In genomic region chr4:123666486-123666885, GRCh38 we compare ENCODE assay signal across 21 cellular contexts.
A peak's percentile ranks its signal among the peaks of the same experiment; 100 is the strongest.
DNase-seq lines count a peak whose midpoint lies in the region; ATAC-seq, FAIRE-seq and TF ChIP-seq lines count a peak whose summit lies in the region.
"Had no signal": no experiment of that assay in that cellular context is flagged by ENCODE, and none has a peak within 500 bp of the region (broad histone marks: within the 10 kb centered on the region; RNA-seq: fewer than 3 reads in every experiment).

No MANE protein-coding gene starts in this region.

- TF ChIP-seq EP300 in HepG2 (IDR thresholded peaks at IDR 0.05; ENCODE audit: low read depth in 2 of 2, low read length in 2 of 2) (no peak), HepG2 (CRISPR knock-in tag; IDR thresholded peaks at IDR 0.05; ENCODE audit: borderline replicate concordance) (no peak)

- CTCF ChIA-PET in HepG2 (lab: Yijun Ruan, JAX; ENCODE audit: low intra/inter-chr PET ratio, low total read pairs) (no interaction called here), PC-9 (lab: Charles Lee) (no interaction called here)
- CTCF ChIA-PET in activated CD8-positive, alpha-beta T cell treated with anti-CD3 and anti-CD28 coated beads for 36 hours (lab: Charles Lee) = interaction anchor here (1.5 kb wide), 1 partner anchor 564 kb away, joined by 4 read pairs; no protein-coding TSS in a partner anchor

- no peak overlapping the region for H3K4me3 ChIP-seq in HepG2 (replicated peaks in 1 of 3; ENCODE audit: insufficient read depth in 1 of 3, low read depth in 2 of 3, low read length in 3 of 3)
- H3K4me3 ChIP-seq in right lobe of liver = no peak overlapping the region
- H3K4me3 ChIP-seq in PC-9 = no peak overlapping the region
- H3K4me3 ChIP-seq in spleen = no peak overlapping the region
- H3K4me3 ChIP-seq: A549; BLaER1 treated with 17β-estradiol and CSF1 and Interleukin-3, amounts not matched to agents 10 nM and 100 nM had no signal

- in situ Hi-C loops in HepG2 (cut with HindIII; ENCODE audit: extremely low pct_ligation_motif_present, low pct_unique_long_range_greater_than_20kb) = loop anchor here (10.0 kb wide), 1 partner anchor 552 kb away; no protein-coding TSS in a partner anchor

- TF ChIP-seq RAD21 in HepG2 (CRISPR knock-in tag; IDR thresholded peaks at IDR 0.05) = no peak

- BruUV-seq in HepG2 (replicated peaks; lab: Mats Ljungman, UMichigan) = no TSS peak
- no TSS peak for BruUV-seq in PC-9 (replicated peaks; lab: Mats Ljungman, UMichigan)

- H3K4me1 ChIP-seq in HepG2 (ENCODE audit: insufficient read depth, low read length) (peaks cover 6% of the 10 kb centered on the region), right lobe of liver (no peaks in the 10 kb centered on the region), PC-9 (replicated peaks; ENCODE audit: insufficient read depth) (no peaks in the 10 kb centered on the region), spleen (no peaks in the 10 kb centered on the region)
- H3K4me1 ChIP-seq: A549, Caco-2 had no signal

- no peak overlapping the region for H3K9ac ChIP-seq in HepG2 (ENCODE audit: insufficient read depth, low read depth, low read length)
- H3K9ac ChIP-seq: BLaER1 treated with 17β-estradiol and CSF1 and Interleukin-3, amounts not matched to agents 10 nM and 100 nM had no signal

- H4K20me1 ChIP-seq in HepG2 (ENCODE audit: insufficient read depth, low read length) = no peaks in the 10 kb centered on the region
- no peaks in the 10 kb centered on the region for H4K20me1 ChIP-seq in PC-9 (ENCODE audit: insufficient read depth)
- H4K20me1 ChIP-seq: BLaER1 treated with 17β-estradiol and CSF1 and Interleukin-3, amounts not matched to agents 10 nM and 100 nM had no signal

- H3K4me1 Mint-ChIP-seq in activated CD8-positive, alpha-beta T cell treated with anti-CD3 and anti-CD28 coated beads for 36 hours (ENCODE audit: low read depth) = peaks cover 2% of the 10 kb centered on the region
- H3K4me1 Mint-ChIP-seq: B cell had no signal

- POLR2A ChIA-PET in HepG2 (lab: Yijun Ruan, JAX) = no interaction called here
- POLR2A ChIA-PET in PC-9 (lab: Charles Lee; ENCODE audit: unreplicated experiment) = no interaction called here
- POLR2A ChIA-PET in activated CD8-positive, alpha-beta T cell treated with anti-CD3 and anti-CD28 coated beads for 36 hours (lab: Charles Lee) = no interaction called here

- 98% methylated on average over 5 of the region's 5 CpGs for WGBS in HepG2 (ENCODE audit: low lambda C conversion rate)
- 84% methylated on average over 3 of the region's 5 CpGs for WGBS in right lobe of liver (ENCODE audit: insufficient coverage, low coverage, low lambda C conversion rate, missing lambda C conversion rate)
- 85 to 94% (median 92%) methylated on average over 5 of the region's 5 CpGs for WGBS in spleen, 5 donors

- H3K9me3 Mint-ChIP-seq in activated CD8-positive, alpha-beta T cell treated with anti-CD3 and anti-CD28 coated beads for 36 hours = no peaks in the 10 kb centered on the region
- H3K9me3 Mint-ChIP-seq: CD4-positive, alpha-beta T cell; CD8-positive, alpha-beta T cell had no signal

- H3K36me3 ChIP-seq in HepG2 (replicated peaks in 1 of 2; ENCODE audit: control insufficient read depth in 1 of 2, insufficient read depth in 2 of 2, low read length in 2 of 2) (peaks cover 2 to 3% of the 10 kb centered on the region in 2 experiments; a peak in 2 of 5 replicates), right lobe of liver (no peaks in the 10 kb centered on the region), PC-9 (ENCODE audit: low read depth) (no peaks in the 10 kb centered on the region), spleen (no peaks in the 10 kb centered on the region)
- H3K36me3 ChIP-seq: BLaER1 treated with 17β-estradiol and CSF1 and Interleukin-3, amounts not matched to agents 10 nM and 100 nM had no signal

- ATAC-seq in HepG2 (no peak; the same call in 2 of the 3 replicates), right lobe of liver (no peak)
- ATAC-seq in activated CD8-positive, alpha-beta T cell treated with anti-CD3 and anti-CD28 coated beads for 36 hours = no peak
- ATAC-seq: A549; CD8-positive, alpha-beta T cell had no signal

- H3K9me3 ChIP-seq in HepG2 (ENCODE audit: low read length) = no peaks in the 10 kb centered on the region
- H3K9me3 ChIP-seq in right lobe of liver = no peaks in the 10 kb centered on the region
- peaks cover 5% of the 10 kb centered on the region for H3K9me3 ChIP-seq in PC-9 (ENCODE audit: insufficient read depth, low read depth)
- no peaks in the 10 kb centered on the region for H3K9me3 ChIP-seq in spleen
- H3K9me3 ChIP-seq: A549, Caco-2 had no signal

- TF ChIP-seq POLR2A in HepG2 (IDR thresholded peaks at IDR 0.05; ENCODE audit: insufficient read depth in 1 of 2, low read depth in 2 of 2, low read length in 2 of 2) (no peak), right lobe of liver (IDR thresholded peaks at IDR 0.05) (no peak), spleen (IDR thresholded peaks at IDR 0.05) (no peak)

- TF ChIP-seq CTCF in HepG2 (CRISPR knock-in tag; IDR thresholded peaks at IDR 0.05) = no peak
- TF ChIP-seq CTCF in right lobe of liver (IDR thresholded peaks at IDR 0.05) = no peak
- no peak for TF ChIP-seq CTCF in PC-9 (conservative IDR thresholded peaks at IDR 0.05)
- no peak for TF ChIP-seq CTCF in activated CD8-positive, alpha-beta T cell treated with anti-CD3 and anti-CD28 coated beads for 36 hours (IDR thresholded peaks at IDR 0.05)
- TF ChIP-seq CTCF in spleen (IDR thresholded peaks at IDR 0.05 in 8 of 11, conservative IDR thresholded peaks at IDR 0.05 in 3 of 11) = no peak

- peaks cover 24% of the 10 kb centered on the region for H3K27me3 Mint-ChIP-seq in activated CD8-positive, alpha-beta T cell treated with anti-CD3 and anti-CD28 coated beads for 36 hours

- H2AFZ ChIP-seq in HepG2 (ENCODE audit: low read length) (no peak overlapping the region), PC-9 (0 out of 2 replicates have a peak overlapping the region, but pooled peaks have one; percentile 46)

- H3K27ac ChIP-seq in HepG2 (ENCODE audit: extremely low read length, insufficient read depth, low read length) (no peak overlapping the region), right lobe of liver (no peak overlapping the region), PC-9 (no peak overlapping the region), spleen (no peak overlapping the region)
- H3K27ac ChIP-seq: 22Rv1; A549; BLaER1 treated with 17β-estradiol and CSF1 and Interleukin-3, amounts not matched to agents 10 nM and 100 nM; C4-2B had no signal

- H3K79me2 ChIP-seq in HepG2 (ENCODE audit: insufficient read depth, low read length) (no peaks in the 10 kb centered on the region), PC-9 (ENCODE audit: low read depth) (no peaks in the 10 kb centered on the region)

- H3K27me3 ChIP-seq in HepG2 (ENCODE audit: control insufficient read depth in 1 of 2, insufficient read depth in 2 of 2, low read length in 2 of 2) (no peaks in the 10 kb centered on the region), right lobe of liver (no peaks in the 10 kb centered on the region), PC-9 (ENCODE audit: insufficient read depth, low read depth) (no peaks in the 10 kb centered on the region), spleen (replicated peaks in 1 of 7) (no peaks in the 10 kb centered on the region)

- no peaks in the 10 kb centered on the region for H3K36me3 Mint-ChIP-seq in activated CD8-positive, alpha-beta T cell treated with anti-CD3 and anti-CD28 coated beads for 36 hours (ENCODE audit: low read depth)
- H3K36me3 Mint-ChIP-seq: CD8-positive, alpha-beta T cell had no signal

- intact Hi-C loops in HepG2 (cut with micrococcal nuclease; ENCODE audit: unreplicated experiment) (no loop called here), right lobe of liver (cut with DNase I) (no loop called here), PC-9 (cut with micrococcal nuclease; ENCODE audit: unreplicated experiment) (no loop called here), spleen (cut with DNase I; ENCODE audit: low total_unique reads) (loop anchor here (10.0 kb wide), 1 partner anchor 552 kb away; no protein-coding TSS in a partner anchor)
- intact Hi-C loops in activated CD8-positive, alpha-beta T cell treated with anti-CD3 and anti-CD28 coated beads for 36 hours (cut with micrococcal nuclease) = no loop called here

- no peak overlapping the region for H3K27ac Mint-ChIP-seq in activated CD8-positive, alpha-beta T cell treated with anti-CD3 and anti-CD28 coated beads for 36 hours
- H3K27ac Mint-ChIP-seq: B cell; CD4-positive, alpha-beta T cell; CD8-positive, alpha-beta T cell had no signal

- DNase-seq in HepG2 (ENCODE audit: low spot score) (no peak), right lobe of liver (no peak), PC-9 (no peak), spleen (no peak)
- DNase-seq in activated CD8-positive, alpha-beta T cell treated with anti-CD3 and anti-CD28 coated beads for 36 hours = no peak
- DNase-seq: AML-193; Caco-2; Calu3; CD4-positive, alpha-beta T cell; CD8-positive, alpha-beta T cell; DMS79 treated with DMSO at 0.1 percent for 48 hours; GF-D8 had no signal

- no peak overlapping the region for H3K4me2 ChIP-seq in HepG2 (ENCODE audit: low read depth, low read length)
- H3K4me2 ChIP-seq in PC-9 = no peak overlapping the region
- H3K4me2 ChIP-seq: A549; BLaER1 treated with 17β-estradiol and CSF1 and Interleukin-3, amounts not matched to agents 10 nM and 100 nM had no signal

- H3K4me3 Mint-ChIP-seq in activated CD8-positive, alpha-beta T cell treated with anti-CD3 and anti-CD28 coated beads for 36 hours = no peak overlapping the region
- H3K4me3 Mint-ChIP-seq: B cell; CD4-positive, alpha-beta T cell; CD8-positive, alpha-beta T cell had no signal

- FAIRE-seq in HepG2 (lab: Jason Lieb, UNC) = no peak
- FAIRE-seq: A549, D721Med, G401.6, GM12891, GM19239 had no signal

- 0 out of 2 replicates have a peak, but pooled peaks cover 4% of the 10 kb centered on the region for H3F3A ChIP-seq in PC-9 (ENCODE audit: insufficient read depth, low read depth)

- H3K9me2 ChIP-seq in PC-9 (ENCODE audit: insufficient read depth) = peaks cover 3% of the 10 kb centered on the region; the same call in 1 of the 2 replicates

TF ChIP-seq in HepG2, 621 proteins besides CTCF, POLR2A, EP300 and RAD21 (continues in another document):
- no peak for TF ChIP-seq HMGA1 (CRISPR knock-in tag; conservative IDR thresholded peaks at IDR 0.05)
- no peak for TF ChIP-seq SRF (IDR thresholded peaks at IDR 0.05; ENCODE audit: low read depth, low read length)
- TF ChIP-seq FOXO4 (CRISPR knock-in tag; conservative IDR thresholded peaks at IDR 0.05) = 0 out of 2 replicates have a peak, but pooled peaks have one; percentile 64
- no peak for TF ChIP-seq ATRX (CRISPR knock-in tag; IDR thresholded peaks at IDR 0.05; ENCODE audit: borderline replicate concordance)
- no peak for TF ChIP-seq MAFG (CRISPR knock-in tag; IDR thresholded peaks at IDR 0.05)
